In the genomic region with DNA sequence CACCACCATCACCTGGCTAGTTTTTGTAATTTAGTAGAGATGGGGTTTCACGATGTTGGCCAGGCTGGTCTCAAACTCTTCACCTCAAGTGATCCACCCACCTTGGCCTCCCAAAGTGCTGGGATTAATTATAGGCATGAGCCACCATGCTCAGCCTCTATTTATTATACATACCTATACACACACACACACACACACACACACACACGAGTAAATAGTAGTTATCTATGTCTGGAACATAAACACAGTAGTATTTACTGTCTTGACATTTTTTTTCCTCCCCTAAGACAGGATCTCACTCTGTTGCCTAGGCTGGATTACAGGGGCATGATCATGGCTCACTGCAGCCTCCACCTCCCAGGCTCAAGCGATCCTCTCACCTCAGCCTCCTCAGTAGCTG, we compare ENCODE assay signal across 3 cellular contexts. TPM values are rescaled to one million over a fixed set of nuclear protein-coding genes. Genes with fewer than 3 reads are reported as not detected.
"Had no signal": no experiment of that assay in that cellular context is flagged by ENCODE, and none has a peak within 500 bp of the region (broad histone marks: within the 10 kb centered on the region; RNA-seq: fewer than 3 reads in every experiment).

No MANE protein-coding gene starts in this region.

RNA-seq across cellular contexts. Expression of gene DHH, which starts 42.4 kb away (rescaled TPM):
- total RNA-seq: HepG2, HT1080 had no signal
- polyA plus RNA-seq: HepG2, IgD-negative memory B cell had no signal
